Comparison of ENCODE assay signal across 8 cellular contexts in genomic region chr4:25235401-25235800, GRCh38. TPM values are rescaled to one million over a fixed set of nuclear protein-coding genes. Genes with fewer than 3 reads are reported as not detected.
DNase-seq lines count a peak whose midpoint lies in the region; FAIRE-seq and TF ChIP-seq lines count a peak whose summit lies in the region.

No MANE protein-coding gene starts in this region.

- peak overlapping the region; percentile 87 for H3K4me2 ChIP-seq in DOHH2 (ENCODE audit: low read length)

- intact Hi-C loops in colonic mucosa (cut with DNase I) = loop anchor here (10.0 kb wide), 1 partner anchor 79 kb away; the partner anchor contains the start of gene ZCCHC4

- peaks cover 34% of the 10 kb centered on the region for H3K36me3 ChIP-seq in DOHH2 (ENCODE audit: control insufficient read depth, low read length)
- H3K36me3 ChIP-seq in colonic mucosa = no peaks in the 10 kb centered on the region
- H3K36me3 ChIP-seq in neutrophil = no peaks in the 10 kb centered on the region

- H3K4me3 ChIP-seq in DOHH2 (ENCODE audit: low read length) (peak overlapping the region; percentile 89), colonic mucosa (peak overlapping the region; percentile 97), neutrophil (ENCODE audit: low read depth in 1 of 2, low read length in 1 of 2) (peak overlapping the region; percentile 94 to 95)

- H3K27me3 ChIP-seq in DOHH2 (ENCODE audit: control insufficient read depth, low read length) (no peaks in the 10 kb centered on the region), colonic mucosa (no peaks in the 10 kb centered on the region), neutrophil (no peaks in the 10 kb centered on the region)

- H3K27ac ChIP-seq in DOHH2 (ENCODE audit: low read depth, low read length) = peak overlapping the region; percentile 82
- peak overlapping the region; percentile 98 for H3K27ac ChIP-seq in colonic mucosa
- peak overlapping the region; percentile 89 for H3K27ac ChIP-seq in neutrophil

- H3K4me1 ChIP-seq in DOHH2 (ENCODE audit: control insufficient read depth, low read length) (peaks cover 43% of the 10 kb centered on the region), colonic mucosa (no peaks in the 10 kb centered on the region), neutrophil (ENCODE audit: control insufficient read depth in 1 of 2, insufficient read depth in 1 of 2, low read depth in 1 of 2, low read length in 1 of 2) (peaks cover 38 to 40% of the 10 kb centered on the region in 2 experiments)

- no peak for TF ChIP-seq POLR2A in H54 (IDR thresholded peaks at IDR 0.05; ENCODE audit: low read depth, low read length)

- H3K79me2 ChIP-seq in DOHH2 (ENCODE audit: control insufficient read depth, low read length) = peaks cover 66% of the 10 kb centered on the region

- H3F3A ChIP-seq in DOHH2 (ENCODE audit: control insufficient read depth, insufficient read depth) = peaks cover 9% of the 10 kb centered on the region

- H3K9me2 ChIP-seq in DOHH2 (replicated peaks; ENCODE audit: control insufficient read depth, low read length) = no peaks in the 10 kb centered on the region

- peak overlapping the region in 1 of 2 donors; percentile 94 for H3K9ac ChIP-seq in colonic mucosa (ENCODE audit: low read depth in 2 of 2, low read length in 2 of 2)

- H3K9me3 ChIP-seq in DOHH2 (ENCODE audit: control insufficient read depth, insufficient read depth, low read length) (peaks cover 21% of the 10 kb centered on the region), colonic mucosa (no peaks in the 10 kb centered on the region), neutrophil (no peaks in the 10 kb centered on the region)

- H4K20me1 ChIP-seq in DOHH2 (ENCODE audit: control insufficient read depth, insufficient read depth, low read depth, low read length) = peaks cover 4% of the 10 kb centered on the region

- no peak for FAIRE-seq in H54 (lab: Jason Lieb, UNC)

- DNase-seq in M059J (ENCODE audit: low read depth) (peak; percentile 4), colonic mucosa (no peak), SW480 (ENCODE audit: low spot score) (no peak), H54 (ENCODE audit: insufficient read length, low spot score) (no peak), cerebellar nuclear complex (lab: John Stamatoyannopoulos, UW) (no peak), NCI-H2029 treated with DMSO at 0.1 percent for 48 hours (lab: John Stamatoyannopoulos, UW) (no peak)

- TF ChIP-seq CTCF in DOHH2 (IDR thresholded peaks at IDR 0.05; ENCODE audit: low read depth, low read length, poor library complexity, severe bottlenecking) (no peak), colonic mucosa (IDR thresholded peaks at IDR 0.05) (no peak), neutrophil (IDR thresholded peaks at IDR 0.05) (no peak)

RNA-seq across cellular contexts. Expression of gene PI4K2B, which starts 1.6 kb away (rescaled TPM):
- total RNA-seq in M059J (2014; rRNA removed; shearing (Covaris generic)) = 39.4 and 56.2 TPM in 2 replicates
- total RNA-seq in colonic mucosa = 10 to 100 TPM; 26.3 to 27.9 TPM
